In genomic region chr1:174643206-174643605, GRCh38 we compare ENCODE assay signal across 23 cellular contexts.
"Had no signal": no experiment of that assay in that cellular context is flagged by ENCODE, and none has a peak within 500 bp of the region (broad histone marks: within the 10 kb centered on the region; RNA-seq: fewer than 3 reads in every experiment).

No MANE protein-coding gene starts in this region.

- H3K36me3 ChIP-seq: neural progenitor cell, pancreas, prostate gland, right lobe of liver, sigmoid colon, thyroid gland, upper lobe of left lung, vagina had no signal

- H3K4me3 Mint-ChIP-seq: natural killer cell; nephron; neural progenitor cell; stimulated activated effector memory CD8-positive, alpha-beta T cell treated with anti-CD3 and anti-CD28 coated beads, Interleukin-12 subunit alpha, Interleukin-12 subunit beta, amount 100 ng/mL, for 72 hours; stimulated activated naive B cell treated with anti-CD40 and anti-IgM and Interleukin-4, amounts not matched to agents 10 μg/mL and 1 μg/mL and 100 μg/mL, for 72 hours; stimulated activated naive CD8-positive, alpha-beta T cell treated with anti-CD3 and anti-CD28 coated beads, Interleukin-15, Interleukin-2, amounts not matched to agents 100 ng/mL and 50 ng/mL, for 24 hours had no signal

- H3K27ac Mint-ChIP-seq: natural killer cell; nephron; neural progenitor cell; stimulated activated effector memory CD8-positive, alpha-beta T cell treated with anti-CD3 and anti-CD28 coated beads, Interleukin-12 subunit alpha, Interleukin-12 subunit beta, amount 100 ng/mL, for 72 hours; stimulated activated naive B cell treated with anti-CD40 and anti-IgM and Interleukin-4, amounts not matched to agents 10 μg/mL and 1 μg/mL and 100 μg/mL, for 72 hours; stimulated activated naive CD8-positive, alpha-beta T cell treated with anti-CD3 and anti-CD28 coated beads, Interleukin-15, Interleukin-2, amounts not matched to agents 100 ng/mL and 50 ng/mL, for 24 hours had no signal

- H3K4me3 ChIP-seq: neural progenitor cell, pancreas, prostate gland, right lobe of liver, sigmoid colon, stomach, thoracic aorta, thyroid gland, tibial nerve, upper lobe of left lung, vagina had no signal

- H3K9me3 Mint-ChIP-seq: natural killer cell; stimulated activated naive B cell treated with anti-CD40 and anti-IgM and Interleukin-4, amounts not matched to agents 10 μg/mL and 1 μg/mL and 100 μg/mL, for 72 hours had no signal

- H3K4me1 Mint-ChIP-seq: nephron, neural progenitor cell had no signal

- ATAC-seq: natural killer cell; pancreas; right cardiac atrium; right lobe of liver; stimulated activated effector memory CD8-positive, alpha-beta T cell treated with anti-CD3 and anti-CD28 coated beads, Interleukin-12 subunit alpha, Interleukin-12 subunit beta, amount 100 ng/mL, for 72 hours had no signal

- H3K36me3 Mint-ChIP-seq: natural killer cell; neural progenitor cell; stimulated activated effector memory CD8-positive, alpha-beta T cell treated with anti-CD3 and anti-CD28 coated beads, Interleukin-12 subunit alpha, Interleukin-12 subunit beta, amount 100 ng/mL, for 72 hours had no signal

- H3K27ac ChIP-seq: neural progenitor cell, pancreas, prostate gland, right lobe of liver, sigmoid colon, stomach, thoracic aorta, thyroid gland, tibial nerve, upper lobe of left lung, vagina had no signal

- H3K9ac ChIP-seq: neural progenitor cell had no signal

- H3K27me3 Mint-ChIP-seq: stimulated activated naive B cell treated with anti-CD40 and anti-IgM and Interleukin-4, amounts not matched to agents 10 μg/mL and 1 μg/mL and 100 μg/mL, for 72 hours; stimulated activated naive CD8-positive, alpha-beta T cell treated with anti-CD3 and anti-CD28 coated beads, Interleukin-15, Interleukin-2, amounts not matched to agents 100 ng/mL and 50 ng/mL, for 24 hours had no signal

- H3K9me3 ChIP-seq: pancreas, prostate gland, right lobe of liver, sigmoid colon, stomach, thyroid gland, upper lobe of left lung, vagina had no signal

- DNase-seq: natural killer cell; pancreas; right cardiac atrium; right lobe of liver; sigmoid colon; small intestine; stimulated activated CD4-positive, alpha-beta T cell treated with anti-CD3 and anti-CD28 coated beads, Interleukin-15, amount 100 ng/mL, for 24 hours; stimulated activated CD4-positive, alpha-beta T cell treated with anti-CD3 and anti-CD28 coated beads, Interleukin-2, amount 100 ng/mL, for 24 hours; stimulated activated CD4-positive, alpha-beta T cell treated with anti-CD3 and anti-CD28 coated beads, Interleukin-2, amount 100 ng/mL, for 48 hours; stimulated activated CD4-positive, alpha-beta T cell treated with anti-CD3 and anti-CD28 coated beads, Interleukin-4, amount 100 ng/mL, for 24 hours; stimulated activated naive B cell treated with anti-CD40 and anti-IgM and Interleukin-4, amounts not matched to agents 10 μg/mL and 1 μg/mL and 100 μg/mL, for 72 hours; stimulated activated naive CD4-positive, alpha-beta T cell treated with Interleukin-2 at 50 U/mL for 16 hours; stomach; thyroid gland; upper lobe of left lung had no signal
